29 cellular contexts compared by ENCODE assay signal in genomic region chr13:111261326-111261725, GRCh38. TPM values are rescaled to one million over a fixed set of nuclear protein-coding genes. Genes with fewer than 3 reads are reported as not detected.
"Had no signal": no experiment of that assay in that cellular context is flagged by ENCODE, and none has a peak within 500 bp of the region (broad histone marks: within the 10 kb centered on the region; RNA-seq: fewer than 3 reads in every experiment).

No MANE protein-coding gene starts in this region.

- H3K27me3 ChIP-seq: esophagus squamous epithelium, heart right ventricle, left lung, right atrium auricular region, sigmoid colon, stomach, thyroid gland had no signal

- H3K27me3 Mint-ChIP-seq: effector memory CD8-positive, alpha-beta T cell; naive thymus-derived CD8-positive, alpha-beta T cell; stimulated activated naive B cell treated with anti-CD40 and anti-IgM and Interleukin-4, amounts not matched to agents 10 μg/mL and 1 μg/mL and 100 μg/mL, for 72 hours; type B pancreatic cell had no signal

- DNase-seq: cortex of kidney; effector memory CD8-positive, alpha-beta T cell; erythroblast; esophagus squamous epithelium; foreskin melanocyte; glutamatergic neuron; heart right ventricle; hippocampal formation; left cardiac atrium; left lung; lower lobe of right lung; naive thymus-derived CD8-positive, alpha-beta T cell; nephron progenitor cell; nucleus accumbens; sigmoid colon; stimulated activated CD4-positive, alpha-beta T cell treated with anti-CD3 and anti-CD28 coated beads, Interleukin-15, amount 100 ng/mL, for 24 hours; stimulated activated CD4-positive, alpha-beta T cell treated with anti-CD3 and anti-CD28 coated beads, Interleukin-2, amount 100 ng/mL, for 48 hours; stimulated activated naive B cell treated with anti-CD40 and anti-IgM and Interleukin-4, amounts not matched to agents 10 μg/mL and 1 μg/mL and 100 μg/mL, for 72 hours; stomach; thyroid gland had no signal

- H3K4me3 ChIP-seq: esophagus squamous epithelium, heart right ventricle, left lung, lower lobe of right lung, prostate gland, right atrium auricular region, sigmoid colon, stomach, thyroid gland had no signal

- H3K27ac Mint-ChIP-seq: effector memory CD8-positive, alpha-beta T cell; type B pancreatic cell had no signal

- ATAC-seq: effector memory CD8-positive, alpha-beta T cell; left cardiac atrium; left lung; lower lobe of right lung; naive thymus-derived CD8-positive, alpha-beta T cell; stimulated activated naive B cell treated with anti-CD40 and anti-IgM and Interleukin-4, amounts not matched to agents 10 μg/mL and 1 μg/mL and 100 μg/mL, for 72 hours had no signal

- H3K4me1 Mint-ChIP-seq: nephron progenitor cell had no signal

- H3K27ac ChIP-seq: esophagus squamous epithelium, heart right ventricle, left lung, lower lobe of right lung, prostate gland, right atrium auricular region, sigmoid colon, stomach, thyroid gland had no signal

- H3K9me3 ChIP-seq: esophagus squamous epithelium, lower lobe of right lung, prostate gland, right atrium auricular region, sigmoid colon, stomach, thyroid gland had no signal

- H3K36me3 ChIP-seq: prostate gland had no signal

- H3K4me1 ChIP-seq: esophagus squamous epithelium, left lung, lower lobe of right lung, prostate gland, sigmoid colon, stomach, thyroid gland had no signal

- H3K4me3 Mint-ChIP-seq: effector memory CD8-positive, alpha-beta T cell; naive thymus-derived CD8-positive, alpha-beta T cell; nephron progenitor cell; stimulated activated naive B cell treated with anti-CD40 and anti-IgM and Interleukin-4, amounts not matched to agents 10 μg/mL and 1 μg/mL and 100 μg/mL, for 72 hours; type B pancreatic cell had no signal

RNA-seq across cellular contexts. Expression of gene TEX29, which starts 59.1 kb away (rescaled TPM):
- total RNA-seq: esophagus squamous epithelium, kidney epithelial cell, myocyte, right atrium auricular region, skeletal muscle tissue, stomach, subcutaneous adipose tissue, temporal lobe, thyroid gland, urinary bladder had no signal
- polyA plus RNA-seq: naive thymus-derived CD8-positive, alpha-beta T cell had no signal
